In the genomic region with DNA sequence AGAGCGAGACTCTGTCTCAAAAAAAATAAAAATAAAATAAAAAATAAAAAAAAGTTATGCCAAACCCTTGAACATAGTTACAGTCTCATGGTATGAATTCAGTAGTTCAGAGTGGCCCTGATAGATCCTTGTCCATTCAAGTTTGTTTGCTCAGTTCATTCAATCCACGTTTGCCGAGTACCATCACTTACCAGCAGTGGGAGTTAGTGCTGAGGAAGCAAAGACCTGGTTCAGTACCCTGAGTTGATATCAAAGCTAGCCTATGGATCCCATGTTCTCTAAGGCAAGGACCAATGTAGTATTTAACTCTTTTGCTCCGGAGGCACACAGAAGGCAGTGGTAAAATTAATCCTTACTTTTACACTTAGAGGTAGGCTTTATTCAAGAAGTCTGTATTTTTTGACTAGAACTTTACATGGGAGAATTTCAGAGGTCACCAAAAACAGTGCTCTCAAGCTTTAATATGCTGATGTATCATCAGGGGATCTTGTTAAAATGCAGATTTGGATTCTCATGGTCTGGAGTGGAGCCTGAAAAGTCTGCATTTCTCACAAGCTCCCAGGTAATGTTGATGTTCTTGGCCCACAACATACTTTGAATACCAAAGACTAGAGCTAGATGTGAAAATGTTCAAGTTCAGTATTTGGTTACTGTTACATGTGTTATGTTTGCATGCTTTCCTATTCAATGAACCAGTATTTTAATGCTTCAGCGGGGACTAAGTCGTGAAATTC, we compare ENCODE assay signal across 17 cellular contexts. TPM values are rescaled to one million over a fixed set of nuclear protein-coding genes. Genes with fewer than 3 reads are reported as not detected.
A peak's percentile ranks its signal among the peaks of the same experiment; 100 is the strongest.
DNase-seq lines count a peak whose midpoint lies in the region; ATAC-seq and TF ChIP-seq lines count a peak whose summit lies in the region.
"Had no signal": no experiment of that assay in that cellular context is flagged by ENCODE, and none has a peak within 500 bp of the region (broad histone marks: within the 10 kb centered on the region; RNA-seq: fewer than 3 reads in every experiment).

No MANE protein-coding gene starts in this region.

- no peaks in the 10 kb centered on the region for H3K9me3 ChIP-seq in T-helper 17 cell (ENCODE audit: control insufficient read depth, low read length, poor library complexity, severe bottlenecking)

- intact Hi-C loops in lower leg skin (cut with DNase I; ENCODE audit: low total_unique reads) = no loop called here

- peak overlapping the region; percentile 32 for H3K27ac Mint-ChIP-seq in T-helper 17 cell
- H3K27ac Mint-ChIP-seq: activated naive CD4-positive, alpha-beta T cell treated with anti-CD3 and anti-CD28 coated beads, Interleukin-2, amount 50 U/mL, for 24 hours; B cell; stimulated activated memory B cell treated with anti-CD40 and anti-IgM and Interleukin-4, amounts not matched to agents 10 μg/mL and 1 μg/mL and 100 μg/mL, for 72 hours had no signal

- H3K27me3 Mint-ChIP-seq in T-helper 17 cell = peaks cover 7% of the 10 kb centered on the region
- H3K27me3 Mint-ChIP-seq: activated naive CD4-positive, alpha-beta T cell treated with anti-CD3 and anti-CD28 coated beads, Interleukin-2, amount 50 U/mL, for 24 hours; B cell; stimulated activated memory B cell treated with anti-CD40 and anti-IgM and Interleukin-4, amounts not matched to agents 10 μg/mL and 1 μg/mL and 100 μg/mL, for 72 hours had no signal

- no peak for TF ChIP-seq POLR2A in lower leg skin (IDR thresholded peaks at IDR 0.05)

- ATAC-seq in T-helper 17 cell = no peak
- ATAC-seq: Right ventricle myocardium inferior; stimulated activated memory B cell treated with anti-CD40 and anti-IgM and Interleukin-4, amounts not matched to agents 10 μg/mL and 1 μg/mL and 100 μg/mL, for 72 hours had no signal

- CTCF ChIA-PET in HEK293T (lab: Yijun Ruan, JAX) = interaction anchor here (1.8 kb wide), 1 partner anchor 17 kb away, joined by 5 read pairs; no protein-coding TSS in a partner anchor

- peak; percentile 8 for DNase-seq in AG10803 (ENCODE audit: low read depth)
- peak; percentile 19 for DNase-seq in HEK293T (ENCODE audit: extremely low spot score)
- no peak for DNase-seq in T-helper 17 cell
- DNase-seq in iPS-NIHi11 (ENCODE audit: low spot score) = peak; percentile 46
- DNase-seq in lower leg skin (ENCODE audit: low spot score in 2 of 2) = no peak
- DNase-seq in CD1c-positive myeloid dendritic cell (ENCODE audit: extremely low spot score) = no peak
- no peak for DNase-seq in superior temporal gyrus (ENCODE audit: extremely low spot score)
- DNase-seq in amniotic stem cell (lab: John Stamatoyannopoulos, UW) = no peak
- DNase-seq: kidney; NCI-H2227 treated with DMSO at 0.1 percent for 48 hours; retina; stimulated activated CD4-positive, alpha-beta T cell treated with anti-CD3 and anti-CD28 coated beads, Interleukin-2, amount 100 ng/mL, for 48 hours had no signal

- WGBS in lower leg skin, 2 donors = 78 to 86% methylated on average over 6 of the region's 6 CpGs

- TF ChIP-seq CTCF in AG10803 (conservative IDR thresholded peaks at IDR 0.05; ENCODE audit: low read length) (no peak), lower leg skin (IDR thresholded peaks at IDR 0.05) (no peak)

- H3K36me3 Mint-ChIP-seq in T-helper 17 cell (ENCODE audit: low read depth) = peaks cover 11% of the 10 kb centered on the region
- H3K36me3 Mint-ChIP-seq: activated naive CD4-positive, alpha-beta T cell treated with anti-CD3 and anti-CD28 coated beads, Interleukin-2, amount 50 U/mL, for 24 hours; stimulated activated memory B cell treated with anti-CD40 and anti-IgM and Interleukin-4, amounts not matched to agents 10 μg/mL and 1 μg/mL and 100 μg/mL, for 72 hours had no signal

- peaks cover 13% of the 10 kb centered on the region for H3K4me1 Mint-ChIP-seq in T-helper 17 cell

- no peak overlapping the region for H3K4me3 Mint-ChIP-seq in T-helper 17 cell
- H3K4me3 Mint-ChIP-seq: activated naive CD4-positive, alpha-beta T cell treated with anti-CD3 and anti-CD28 coated beads, Interleukin-2, amount 50 U/mL, for 24 hours; B cell; stimulated activated memory B cell treated with anti-CD40 and anti-IgM and Interleukin-4, amounts not matched to agents 10 μg/mL and 1 μg/mL and 100 μg/mL, for 72 hours had no signal

- H3K4me3 ChIP-seq in AG10803 (ENCODE audit: low read length) (no peak overlapping the region), lower leg skin (ENCODE audit: low read depth, poor library complexity, severe bottlenecking) (no peak overlapping the region)
- H3K4me3 ChIP-seq: coronary artery had no signal

- POLR2A ChIA-PET in HEK293T (lab: Yijun Ruan, JAX) = interaction anchor here (1.4 kb wide), 1 partner anchor 8 kb away, joined by 4 read pairs; no protein-coding TSS in a partner anchor

TF ChIP-seq in HEK293T, 16 proteins besides CTCF, POLR2A, EP300 and RAD21:
- TF ChIP-seq LEF1 (IDR thresholded peaks at IDR 0.05; ENCODE audit: borderline replicate concordance) (no peak), SP1 (IDR thresholded peaks at IDR 0.05) (no peak), SUZ12 (IDR thresholded peaks at IDR 0.05) (no peak), FOXM1 (IDR thresholded peaks at IDR 0.05; ENCODE audit: borderline replicate concordance) (no peak), NFRKB (IDR thresholded peaks at IDR 0.05) (no peak), BHLHE40 (IDR thresholded peaks at IDR 0.05; ENCODE audit: borderline replicate concordance) (no peak), HDGF (IDR thresholded peaks at IDR 0.05; ENCODE audit: borderline replicate concordance) (no peak), FOXK2 (IDR thresholded peaks at IDR 0.05) (no peak), FOXA1 (IDR thresholded peaks at IDR 0.05) (no peak), ARNT (IDR thresholded peaks at IDR 0.05) (no peak), L3MBTL2 (conservative IDR thresholded peaks at IDR 0.05) (no peak)

RNA-seq across cellular contexts. Expression of gene HBP1, which starts 38.1 kb away (rescaled TPM):
- total RNA-seq in T-helper 17 cell = 100 to 1,000 TPM; 250 to 252 TPM
- total RNA-seq in lower leg skin = 100 to 1,000 TPM; 144 to 232 (median 192) TPM

Comparison
In these comparisons a context has a peak if more than half of its experiments do, and no peak if none do; other contexts are left out.
1. DNase-seq: peak in AG10803 (single experiment), HEK293T (single experiment) and iPS-NIHi11 (single experiment); none in T-helper 17 cell (0 of 3), lower leg skin (0 of 2), CD1c-positive myeloid dendritic cell (single experiment), superior temporal gyrus (single experiment) and amniotic stem cell (single experiment).